Comparison of ENCODE assay signal across 10 cellular contexts in the genomic region with DNA sequence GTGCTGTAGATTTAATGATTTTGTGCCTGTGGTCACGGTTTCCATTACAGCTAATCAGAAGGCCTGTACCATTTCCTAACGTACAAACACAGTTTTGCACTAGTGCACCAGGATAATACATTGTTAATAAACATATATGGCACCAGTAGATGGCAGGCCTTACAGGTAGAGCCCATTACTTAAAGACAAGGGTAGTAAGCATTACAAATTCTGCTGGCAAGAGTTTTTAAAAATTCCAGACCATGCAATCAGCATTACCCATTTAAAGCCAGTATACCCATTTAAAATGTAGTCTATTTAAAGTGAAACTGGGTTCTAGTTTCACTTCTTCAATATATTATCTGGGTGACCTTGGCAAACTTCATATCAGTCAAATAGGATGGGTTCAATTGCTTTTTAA.
DNase-seq lines count a peak whose midpoint lies in the region; ATAC-seq lines count a peak whose summit lies in the region.
"Had no signal": no experiment of that assay in that cellular context is flagged by ENCODE, and none has a peak within 500 bp of the region (broad histone marks: within the 10 kb centered on the region; RNA-seq: fewer than 3 reads in every experiment).

No MANE protein-coding gene starts in this region.

- H3K4me3 Mint-ChIP-seq in memory B cell, result no peak overlapping the region

- no peaks in the 10 kb centered on the region for H3K36me3 Mint-ChIP-seq in memory B cell

- no peak overlapping the region for H3K27ac Mint-ChIP-seq in memory B cell

- no peaks in the 10 kb centered on the region for H3K9me3 Mint-ChIP-seq in memory B cell

- H3K27me3 Mint-ChIP-seq in memory B cell, result peaks cover 1% of the 10 kb centered on the region

- peak; percentile 65 for ATAC-seq in GM19025 (IDR thresholded peaks at IDR 0.05; ENCODE audit: low read depth, unreplicated experiment)
- ATAC-seq in GM21825 (IDR thresholded peaks at IDR 0.05; ENCODE audit: unreplicated experiment), result peak; percentile 76
- ATAC-seq in HG03457 (IDR thresholded peaks at IDR 0.05; ENCODE audit: unreplicated experiment), result peak; percentile 73
- ATAC-seq in memory B cell (ENCODE audit: low read depth), result peak; percentile 46
- ATAC-seq: left colon had no signal

- DNase-seq in memory B cell (ENCODE audit: low spot score in 2 of 2) (no peak), amniotic stem cell (lab: John Stamatoyannopoulos, UW) (no peak), NK-92 (lab: John Stamatoyannopoulos, UW; ENCODE audit: unreplicated experiment) (no peak)
- DNase-seq in stimulated activated naive CD4-positive, alpha-beta T cell (lab: John Stamatoyannopoulos, UW), result no peak
- DNase-seq: DMS79 treated with DMSO at 0.1 percent for 48 hours; NK-92 treated with Interleukin-12 subunit alpha and Interleukin-12 subunit beta, amount 100 ng/mL, for 24 hours had no signal

- peaks cover 6% of the 10 kb centered on the region for H3K4me1 Mint-ChIP-seq in memory B cell
